8 cellular contexts compared by ENCODE assay signal in the genomic region with DNA sequence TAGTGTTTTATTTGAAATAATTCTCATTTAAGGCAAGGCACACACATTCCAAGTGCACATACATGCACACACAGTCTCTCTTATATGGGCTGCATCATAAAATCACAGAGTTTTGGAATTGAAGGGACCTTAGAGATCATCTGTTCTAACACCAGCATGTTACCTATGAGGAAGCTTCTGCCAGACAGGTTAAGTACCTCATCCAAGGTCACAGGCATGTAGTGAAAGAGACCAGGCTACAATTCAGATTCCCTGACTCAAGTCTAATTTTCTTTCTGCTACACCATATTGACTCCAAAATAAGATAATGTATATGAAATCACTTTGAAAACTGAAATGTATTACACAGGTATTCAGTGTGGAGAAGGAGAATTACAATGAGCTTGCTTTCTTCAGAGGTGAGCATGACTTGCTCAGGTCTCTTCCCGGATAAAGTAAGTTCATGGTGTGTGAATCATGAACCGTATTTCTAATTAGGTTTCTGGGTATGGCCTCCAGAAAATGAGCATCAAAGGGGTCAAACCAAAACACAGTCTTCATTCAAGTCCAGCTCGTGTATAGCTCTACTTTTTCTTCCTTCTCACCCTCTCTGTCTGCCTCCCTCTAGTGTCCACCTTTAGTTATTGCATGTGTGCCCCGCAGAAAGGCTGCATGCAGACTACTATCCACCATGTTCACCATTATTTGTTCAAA.
DNase-seq lines count a peak whose midpoint lies in the region; ATAC-seq, FAIRE-seq and TF ChIP-seq lines count a peak whose summit lies in the region.

No MANE protein-coding gene starts in this region.

- intact Hi-C loops in PC-9 (cut with micrococcal nuclease; ENCODE audit: unreplicated experiment) = loop anchor here (1.0 kb wide), 2 partner anchors 409 to 660 kb away; no protein-coding TSS in a partner anchor
- intact Hi-C loops in activated T-helper 1 cell treated with anti-CD3 and anti-CD28 coated beads, Interleukin-12 subunit alpha, Interleukin-12 subunit beta, Interleukin-2, Interleukin-4 antibody, amounts not matched to agents 30 ng/mL and 10 ng/mL and 1 ng/mL, durations not matched to agents 14 hours and 24 hours and 36 hours (cut with micrococcal nuclease) = loop anchor here (1.0 to 10.0 kb wide), 6 partner anchors 137 to 660 kb away; no protein-coding TSS in a partner anchor
- intact Hi-C loops in pancreas (cut with DNase I) = loop anchor here in 2 of 3 donors (5.0 to 10.0 kb wide), 4 partner anchors 410 to 660 kb away; partner anchors contain the start of gene FUT8 (in 2 of the 2)

- CTCF ChIA-PET in PC-9 (lab: Charles Lee) = interaction anchor here (0.5 to 2.3 kb wide), 14 partner anchors 9 to 660 kb away, joined by 3 to 59 read pairs (median 4); partner anchors contain the start of gene FUT8

- no peaks in the 10 kb centered on the region for H3K36me3 ChIP-seq in PC-9 (ENCODE audit: low read depth)
- H3K36me3 ChIP-seq in pancreas = no peaks in the 10 kb centered on the region

- H3K4me3 ChIP-seq in Jurkat, Clone E6-1 (ENCODE audit: low read length) = no peak overlapping the region
- H3K4me3 ChIP-seq in PC-9 = no peak overlapping the region
- H3K4me3 ChIP-seq in fibroblast of villous mesenchyme (ENCODE audit: low read depth, low read length) = no peak overlapping the region
- H3K4me3 ChIP-seq in pancreas = no peak overlapping the region

- ATAC-seq in GM18520 (IDR thresholded peaks at IDR 0.05; ENCODE audit: unreplicated experiment) (peak; percentile 41), pancreas (peak; percentile 78 to 99 (median 96))

- DNase-seq in AG09319 (ENCODE audit: extremely low read depth, low read depth) = peak; percentile 40
- peak; percentile 78 for DNase-seq in Jurkat, Clone E6-1 (ENCODE audit: low read depth, low spot score)
- DNase-seq in PC-9 = peak; percentile 46 to 48
- DNase-seq in activated T-helper 1 cell treated with anti-CD3 and anti-CD28 coated beads, Interleukin-12 subunit alpha, Interleukin-12 subunit beta, Interleukin-2, Interleukin-4 antibody, amounts not matched to agents 30 ng/mL and 10 ng/mL and 1 ng/mL, durations not matched to agents 14 hours and 24 hours and 36 hours (ENCODE audit: low spot score) = peak; percentile 53
- DNase-seq in fibroblast of villous mesenchyme (ENCODE audit: low read depth) = peak; percentile 76
- DNase-seq in pancreas = peak in 3 of 6 donors; percentile 29 to 66 (median 41)
- peak; percentile 73 for DNase-seq in ureter (ENCODE audit: low spot score)

- H3K9me3 Mint-ChIP-seq in activated T-helper 1 cell treated with anti-CD3 and anti-CD28 coated beads, Interleukin-12 subunit alpha, Interleukin-12 subunit beta, Interleukin-2, Interleukin-4 antibody, amounts not matched to agents 30 ng/mL and 10 ng/mL and 1 ng/mL, durations not matched to agents 14 hours and 24 hours and 36 hours = no peaks in the 10 kb centered on the region

- no peaks in the 10 kb centered on the region for H3K36me3 Mint-ChIP-seq in activated T-helper 1 cell treated with anti-CD3 and anti-CD28 coated beads, Interleukin-12 subunit alpha, Interleukin-12 subunit beta, Interleukin-2, Interleukin-4 antibody, amounts not matched to agents 30 ng/mL and 10 ng/mL and 1 ng/mL, durations not matched to agents 14 hours and 24 hours and 36 hours (ENCODE audit: low read depth)

- H3K27ac ChIP-seq in PC-9 = no peak overlapping the region
- no peak overlapping the region for H3K27ac ChIP-seq in pancreas

- H3K9me3 ChIP-seq in PC-9 (ENCODE audit: insufficient read depth, low read depth) (no peaks in the 10 kb centered on the region), pancreas (no peaks in the 10 kb centered on the region)

- no TSS peak for BruUV-seq in PC-9 (replicated peaks; lab: Mats Ljungman, UMichigan)

- POLR2A ChIA-PET in PC-9 (lab: Charles Lee; ENCODE audit: unreplicated experiment) = no interaction called here

- H3K4me3 Mint-ChIP-seq in activated T-helper 1 cell treated with anti-CD3 and anti-CD28 coated beads, Interleukin-12 subunit alpha, Interleukin-12 subunit beta, Interleukin-2, Interleukin-4 antibody, amounts not matched to agents 30 ng/mL and 10 ng/mL and 1 ng/mL, durations not matched to agents 14 hours and 24 hours and 36 hours = no peak overlapping the region

- 17 to 25% methylated on average over 4 of the region's 4 CpGs for WGBS in pancreas, 2 donors

- no peaks in the 10 kb centered on the region for H3K9me2 ChIP-seq in PC-9 (ENCODE audit: insufficient read depth)

- peaks cover 9% of the 10 kb centered on the region for H3K27me3 Mint-ChIP-seq in activated T-helper 1 cell treated with anti-CD3 and anti-CD28 coated beads, Interleukin-12 subunit alpha, Interleukin-12 subunit beta, Interleukin-2, Interleukin-4 antibody, amounts not matched to agents 30 ng/mL and 10 ng/mL and 1 ng/mL, durations not matched to agents 14 hours and 24 hours and 36 hours (ENCODE audit: insufficient read depth)

- H2AFZ ChIP-seq in PC-9 = no peak overlapping the region

- H3K4me1 Mint-ChIP-seq in activated T-helper 1 cell treated with anti-CD3 and anti-CD28 coated beads, Interleukin-12 subunit alpha, Interleukin-12 subunit beta, Interleukin-2, Interleukin-4 antibody, amounts not matched to agents 30 ng/mL and 10 ng/mL and 1 ng/mL, durations not matched to agents 14 hours and 24 hours and 36 hours (ENCODE audit: low read depth) = peaks cover 28% of the 10 kb centered on the region

- H3F3A ChIP-seq in PC-9 (ENCODE audit: insufficient read depth, low read depth) = no peaks in the 10 kb centered on the region

- H4K20me1 ChIP-seq in PC-9 (ENCODE audit: insufficient read depth) = no peaks in the 10 kb centered on the region

- peak; percentile 95 for TF ChIP-seq CTCF in AG09319 (IDR thresholded peaks at IDR 0.05; ENCODE audit: low read depth, low read length)
- TF ChIP-seq CTCF in PC-9 (conservative IDR thresholded peaks at IDR 0.05) = peak; percentile 92
- peak; percentile 97 for TF ChIP-seq CTCF in fibroblast of villous mesenchyme (IDR thresholded peaks at IDR 0.05; ENCODE audit: insufficient read depth, low read depth, low read length)
- peak; percentile 83 to 87 (median 85) for TF ChIP-seq CTCF in pancreas (IDR thresholded peaks at IDR 0.05)

- H3K79me2 ChIP-seq in PC-9 (ENCODE audit: low read depth) = no peaks in the 10 kb centered on the region

- peak overlapping the region; percentile 10; the same call in 1 of the 2 replicates for H3K4me2 ChIP-seq in PC-9

- H3K27ac Mint-ChIP-seq in activated T-helper 1 cell treated with anti-CD3 and anti-CD28 coated beads, Interleukin-12 subunit alpha, Interleukin-12 subunit beta, Interleukin-2, Interleukin-4 antibody, amounts not matched to agents 30 ng/mL and 10 ng/mL and 1 ng/mL, durations not matched to agents 14 hours and 24 hours and 36 hours = no peak overlapping the region

- no peak for FAIRE-seq in pancreas (lab: Jason Lieb, UNC)

- H3K27me3 ChIP-seq in PC-9 (ENCODE audit: insufficient read depth, low read depth) = no peaks in the 10 kb centered on the region
- H3K27me3 ChIP-seq in pancreas = no peaks in the 10 kb centered on the region

- H3K4me1 ChIP-seq in PC-9 (replicated peaks; ENCODE audit: insufficient read depth) (no peaks in the 10 kb centered on the region), pancreas (no peaks in the 10 kb centered on the region)
